In the genomic region with DNA sequence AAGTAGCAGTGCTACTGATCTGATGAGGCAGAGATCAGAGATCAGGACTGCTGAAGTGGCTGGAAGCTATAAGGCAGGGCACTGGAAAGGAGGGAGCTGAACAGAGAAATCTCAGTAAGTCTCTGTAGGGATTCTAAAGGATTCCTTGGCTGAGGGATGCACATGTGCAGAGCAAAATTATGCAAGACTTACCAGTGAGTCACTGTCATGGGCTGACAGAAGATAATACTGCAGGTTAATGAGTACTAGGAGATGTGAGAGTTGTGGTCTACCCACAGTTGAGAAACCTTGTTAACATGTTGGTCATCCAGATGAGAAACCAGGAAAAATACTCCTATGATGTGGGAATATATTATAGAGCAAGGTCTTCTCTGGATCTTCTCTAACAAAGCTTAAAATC, we compare ENCODE assay signal across 24 cellular contexts.
DNase-seq lines count a peak whose midpoint lies in the region; ATAC-seq, FAIRE-seq and TF ChIP-seq lines count a peak whose summit lies in the region.
"Had no signal": no experiment of that assay in that cellular context is flagged by ENCODE, and none has a peak within 500 bp of the region (broad histone marks: within the 10 kb centered on the region; RNA-seq: fewer than 3 reads in every experiment).

No MANE protein-coding gene starts in this region.

- ATAC-seq in RWPE2 (ENCODE audit: low read depth): peak; percentile 56; the same call in 1 of the 3 replicates
- ATAC-seq in omental fat pad (ENCODE audit: low FRiP score): peak; percentile 95
- no peak for ATAC-seq in GM19463 (IDR thresholded peaks at IDR 0.05; ENCODE audit: unreplicated experiment)
- ATAC-seq: activated naive CD8-positive, alpha-beta T cell treated with anti-CD3 and anti-CD28 coated beads, Interleukin-2, amount 50 U/mL, for 24 hours; heart left ventricle; naive thymus-derived CD8-positive, alpha-beta T cell had no signal

- DNase-seq in ELR (ENCODE audit: low read depth) (peak; percentile 0), RWPE2 (ENCODE audit: low spot score) (no peak), foreskin fibroblast (peak; percentile 1), omental fat pad (ENCODE audit: low spot score) (no peak), WERI-Rb-1 (no peak), NCI-H2227 (lab: John Stamatoyannopoulos, UW; ENCODE audit: unreplicated experiment) (no peak), D721Med (ENCODE audit: insufficient read length, low spot score) (no peak)
- DNase-seq: activated CD4-positive, alpha-beta T cell treated with anti-CD3 and anti-CD28 coated beads, Interleukin-2, amount 10 ng/mL, durations not matched to agents 24 days and 14 days; activated naive CD8-positive, alpha-beta T cell treated with anti-CD3 and anti-CD28 coated beads, Interleukin-2, amount 50 U/mL, for 24 hours; central memory CD4-positive, alpha-beta T cell; COR-L47; effector CD4-positive, alpha-beta T cell; esophagus squamous epithelium; heart left ventricle; naive thymus-derived CD8-positive, alpha-beta T cell; NCI-H1930; NCI-H446 treated with DMSO at 0.1 percent for 48 hours; stimulated activated CD4-positive, alpha-beta T cell treated with anti-CD3 and anti-CD28 coated beads, Interleukin-1b, Interleukin-23, amount 100 ng/mL, for 48 hours; stimulated activated naive CD4-positive, alpha-beta T cell treated with Interleukin-2 at 50 U/mL for 16 hours; SW 1271 had no signal

- H3K27me3 ChIP-seq in RWPE2 (ENCODE audit: insufficient read depth, poor library complexity, severe bottlenecking) (no peaks in the 10 kb centered on the region), WERI-Rb-1 (ENCODE audit: insufficient read depth, low read depth, severe bottlenecking) (no peaks in the 10 kb centered on the region)
- H3K27me3 ChIP-seq: esophagus squamous epithelium had no signal

- FAIRE-seq in D721Med (lab: Jason Lieb, UNC): no peak
- FAIRE-seq: H1, HTR-8/SVneo had no signal

- H3K36me3 ChIP-seq in RWPE2 (ENCODE audit: low read depth) (no peaks in the 10 kb centered on the region), WERI-Rb-1 (no peaks in the 10 kb centered on the region)
- H3K36me3 ChIP-seq: esophagus squamous epithelium, heart left ventricle had no signal

- no peaks in the 10 kb centered on the region for H3K4me1 ChIP-seq in RWPE2 (ENCODE audit: insufficient read depth, poor library complexity, severe bottlenecking)
- H3K4me1 ChIP-seq: esophagus squamous epithelium, heart left ventricle, parathyroid adenoma had no signal

- H3K27ac ChIP-seq in RWPE2 (ENCODE audit: poor library complexity, severe bottlenecking): no peak overlapping the region
- H3K27ac ChIP-seq in WERI-Rb-1: no peak overlapping the region
- H3K27ac ChIP-seq: esophagus squamous epithelium, heart left ventricle, parathyroid adenoma had no signal

- H3K9me3 ChIP-seq in RWPE2 (ENCODE audit: severe bottlenecking): no peaks in the 10 kb centered on the region
- no peaks in the 10 kb centered on the region for H3K9me3 ChIP-seq in WERI-Rb-1 (ENCODE audit: severe bottlenecking)
- H3K9me3 ChIP-seq: esophagus squamous epithelium had no signal

- H3K4me3 ChIP-seq in RWPE2 (ENCODE audit: severe bottlenecking) (no peak overlapping the region), foreskin fibroblast (ENCODE audit: low read depth in 1 of 2, low read length in 2 of 2) (no peak overlapping the region), WERI-Rb-1 (ENCODE audit: low read depth, low read length) (no peak overlapping the region)
- H3K4me3 ChIP-seq: esophagus squamous epithelium, heart left ventricle had no signal

- no peak for TF ChIP-seq CTCF in RWPE2 (IDR thresholded peaks at IDR 0.05; ENCODE audit: poor library complexity, severe bottlenecking)
- no peak for TF ChIP-seq CTCF in foreskin fibroblast (IDR thresholded peaks at IDR 0.05; ENCODE audit: low read depth, low read length)
- TF ChIP-seq CTCF in omental fat pad (IDR thresholded peaks at IDR 0.05): no peak
- no peak for TF ChIP-seq CTCF in WERI-Rb-1 (IDR thresholded peaks at IDR 0.05; ENCODE audit: low read depth, low read length)
- no peak for TF ChIP-seq CTCF in D721Med (IDR thresholded peaks at IDR 0.05; ENCODE audit: insufficient read depth, missing control alignments)

Comparison
In these comparisons a context has a peak if more than half of its experiments do, and no peak if none do; other contexts are left out.
1. DNase-seq: peak in ELR (single experiment) and foreskin fibroblast (2 of 2); none in RWPE2 (single experiment), omental fat pad (single experiment), WERI-Rb-1 (single experiment), NCI-H2227 (single experiment) and D721Med (single experiment).